In genomic region chr6:107820571-107821261, GRCh38 we compare ENCODE assay signal across 9 cellular contexts. TPM values are rescaled to one million over a fixed set of nuclear protein-coding genes. Genes with fewer than 3 reads are reported as not detected.
DNase-seq lines count a peak whose midpoint lies in the region; ATAC-seq and TF ChIP-seq lines count a peak whose summit lies in the region.
"Had no signal": no experiment of that assay in that cellular context is flagged by ENCODE, and none has a peak within 500 bp of the region (broad histone marks: within the 10 kb centered on the region; RNA-seq: fewer than 3 reads in every experiment).

No MANE protein-coding gene starts in this region.

- H2BK120ac ChIP-seq in IMR-90 (ENCODE audit: low read depth, low read length) = no peak overlapping the region

- peaks cover 38% of the 10 kb centered on the region for H3K27me3 ChIP-seq in IMR-90 (ENCODE audit: control insufficient read depth, insufficient read depth, low read length)
- peaks cover 28% of the 10 kb centered on the region for H3K27me3 ChIP-seq in Panc1 (ENCODE audit: control insufficient read depth, insufficient read depth, low read length)
- peaks cover 6% of the 10 kb centered on the region for H3K27me3 ChIP-seq in brain microvascular endothelial cell (replicated peaks)
- peaks cover 13% of the 10 kb centered on the region for H3K27me3 ChIP-seq in gastroesophageal sphincter

- DNase-seq in IMR-90 (no peak), Panc1 (ENCODE audit: low read depth, low spot score) (no peak), brain microvascular endothelial cell (no peak), lung microvascular endothelial cell (ENCODE audit: low read depth in 2 of 2) (peak; percentile 15 to 65), superior temporal gyrus (ENCODE audit: extremely low spot score) (peak; percentile 62), OCI-M2 (lab: John Stamatoyannopoulos, UW; ENCODE audit: unreplicated experiment) (no peak)

- H2AK9ac ChIP-seq in IMR-90 (replicated peaks; ENCODE audit: low read depth, low read length, poor library complexity) = peak overlapping the region; percentile 19

- H4K20me1 ChIP-seq in IMR-90 (ENCODE audit: insufficient read depth, low read length) = no peaks in the 10 kb centered on the region

- TF ChIP-seq POLR2A in IMR-90 (IDR thresholded peaks at IDR 0.05; ENCODE audit: low read depth, low read length) = no peak
- no peak for TF ChIP-seq POLR2A in gastroesophageal sphincter (IDR thresholded peaks at IDR 0.05)

- H3K36me3 ChIP-seq in IMR-90 (ENCODE audit: control insufficient read depth, insufficient read depth, low read length) (no peaks in the 10 kb centered on the region), Panc1 (ENCODE audit: control insufficient read depth, insufficient read depth, low read length) (no peaks in the 10 kb centered on the region), brain microvascular endothelial cell (replicated peaks) (no peaks in the 10 kb centered on the region), gastroesophageal sphincter (no peaks in the 10 kb centered on the region)

- dilution Hi-C loops in IMR-90 (cut with HindIII; ENCODE audit: low sequenced_read_pairs, unreplicated experiment) = no loop called here

- H4K91ac ChIP-seq in IMR-90 (ENCODE audit: insufficient read depth, low read depth, low read length) = no peak overlapping the region

- in situ Hi-C loops in IMR-90 (cut with MboI; ENCODE audit: low sequenced_read_pairs) (no loop called here), Panc1 (cut with HindIII; ENCODE audit: low pct_unique_long_range_greater_than_20kb, low sequenced_read_pairs) (no loop called here), brain microvascular endothelial cell (cut with HindIII; ENCODE audit: low pct_ligation_motif_present, low sequenced_read_pairs) (no loop called here)

- H3K18ac ChIP-seq in IMR-90 (ENCODE audit: low read depth, low read length) = no peak overlapping the region

- POLR2A ChIA-PET in IMR-90 (lab: Charles Lee; ENCODE audit: unreplicated experiment) = no interaction called here
- POLR2A ChIA-PET in Panc1 (lab: Charles Lee) = no interaction called here

- H3K14ac ChIP-seq in IMR-90 (replicated peaks; ENCODE audit: low read depth, low read length) = no peak overlapping the region

- H3K27ac ChIP-seq in IMR-90 (ENCODE audit: insufficient read depth, low read length) (no peak overlapping the region), Panc1 (ENCODE audit: low read length) (no peak overlapping the region), brain microvascular endothelial cell (no peak overlapping the region), gastroesophageal sphincter (no peak overlapping the region)

- TF ChIP-seq EP300 in gastroesophageal sphincter (IDR thresholded peaks at IDR 0.05) = no peak

- no peak overlapping the region for H2AK5ac ChIP-seq in IMR-90 (ENCODE audit: low read depth, low read length)

- peak overlapping the region; percentile 12; the same call in 1 of the 2 replicates for H3K4me2 ChIP-seq in IMR-90 (ENCODE audit: low read depth, low read length)

- H3K79me1 ChIP-seq in IMR-90 (ENCODE audit: low read depth in 1 of 2, low read length in 2 of 2) = no peaks in the 10 kb centered on the region

- no peak overlapping the region for H2BK20ac ChIP-seq in IMR-90 (ENCODE audit: low read depth, low read length)

- H2BK5ac ChIP-seq in IMR-90 (ENCODE audit: low read depth, low read length, poor library complexity, severe bottlenecking) = no peak overlapping the region

- no peak overlapping the region for H4K8ac ChIP-seq in IMR-90 (ENCODE audit: low read depth in 2 of 2, low read length in 2 of 2)

- intact Hi-C loops in IMR-90 (cut with micrococcal nuclease) = no loop called here
- intact Hi-C loops in Panc1 (cut with micrococcal nuclease; ENCODE audit: unreplicated experiment) = no loop called here

- H3K9me3 ChIP-seq in IMR-90 (ENCODE audit: control insufficient read depth, insufficient read depth, low read length) (no peaks in the 10 kb centered on the region), Panc1 (ENCODE audit: control insufficient read depth, insufficient read depth, low read depth, low read length) (no peaks in the 10 kb centered on the region), gastroesophageal sphincter (no peaks in the 10 kb centered on the region)

- 0 out of 2 replicates have a peak overlapping the region, but pooled peaks have one; percentile 8 for H3K4me3 ChIP-seq in IMR-90 (ENCODE audit: insufficient read depth, low read depth, low read length)
- peak overlapping the region in 1 of 2 experiments; percentile 2; a peak in 1 of 4 replicates for H3K4me3 ChIP-seq in Panc1 (ENCODE audit: low read depth in 2 of 2, low read length in 2 of 2)
- peak overlapping the region; percentile 30 for H3K4me3 ChIP-seq in brain microvascular endothelial cell (ENCODE audit: low read depth, low read length)
- peak overlapping the region in 1 of 2 donors; percentile 25 for H3K4me3 ChIP-seq in gastroesophageal sphincter

- CTCF ChIA-PET in IMR-90 (lab: Yijun Ruan, JAX) (no interaction called here), Panc1 (lab: Charles Lee) (no interaction called here)

- H2BK15ac ChIP-seq in IMR-90 (ENCODE audit: low read depth, low read length) = no peak overlapping the region

- no peaks in the 10 kb centered on the region for H3K9me1 ChIP-seq in IMR-90 (ENCODE audit: insufficient read depth, low read length)

- H4K5ac ChIP-seq in IMR-90 (ENCODE audit: low read depth, low read length) = no peak overlapping the region

- TF ChIP-seq RAD21 in IMR-90 (IDR thresholded peaks at IDR 0.05; ENCODE audit: low read length) = no peak

- no peak overlapping the region for H3K9ac ChIP-seq in IMR-90 (ENCODE audit: low read depth, low read length)

- H3K23ac ChIP-seq in IMR-90 (ENCODE audit: low read depth, low read length) = no peak overlapping the region

- H3K56ac ChIP-seq in IMR-90 (ENCODE audit: extremely low read depth, insufficient read depth, low read length) = no peak overlapping the region

- H3K4me1 ChIP-seq in IMR-90 (ENCODE audit: control insufficient read depth, insufficient read depth, low read length) = no peaks in the 10 kb centered on the region
- no peaks in the 10 kb centered on the region for H3K4me1 ChIP-seq in Panc1 (ENCODE audit: control insufficient read depth, insufficient read depth, low read length)
- peaks cover 0 to 16% (median 0%) of the 10 kb centered on the region in 3 donors for H3K4me1 ChIP-seq in gastroesophageal sphincter

- peak overlapping the region; percentile 15 for H2AFZ ChIP-seq in IMR-90 (replicated peaks; ENCODE audit: low read length, poor library complexity)

- BruUV-seq in IMR-90 (replicated peaks; lab: Mats Ljungman, UMichigan) (no TSS peak), Panc1 (replicated peaks; lab: Mats Ljungman, UMichigan) (no TSS peak)

- TF ChIP-seq CTCF in IMR-90 (conservative IDR thresholded peaks at IDR 0.05; ENCODE audit: low read depth, low read length) (no peak), Panc1 (IDR thresholded peaks at IDR 0.05) (no peak), brain microvascular endothelial cell (IDR thresholded peaks at IDR 0.05; ENCODE audit: low read depth, low read length, missing control alignments) (no peak), gastroesophageal sphincter (IDR thresholded peaks at IDR 0.05) (no peak)

- H3K4ac ChIP-seq in IMR-90 (ENCODE audit: low read depth, low read length) = no peak overlapping the region

- ATAC-seq in IMR-90 (ENCODE audit: low read depth) (peak; percentile 29; the same call in 1 of the 2 replicates), Panc1 (peak; percentile 56; the same call in 1 of the 2 replicates), gastroesophageal sphincter (no peak), GM18519 (IDR thresholded peaks at IDR 0.05; ENCODE audit: low FRiP score, unreplicated experiment) (no peak)

- 10% methylated on average over 4 of the region's 14 CpGs; no CpG with 5 or more reads in 1 of the 2 experiments for WGBS in IMR-90 (ENCODE audit: extremely low coverage in 2 of 2, insufficient read length in 1 of 2), 2 experiments
- 14 to 16% methylated on average over 12 to 13 of the region's 14 CpGs for WGBS in gastroesophageal sphincter (ENCODE audit: low coverage in 1 of 2), 2 donors

TF ChIP-seq in IMR-90, 13 proteins besides CTCF, POLR2A, EP300 and RAD21 (continues in another document):
- TF ChIP-seq SMC3 (IDR thresholded peaks at IDR 0.05; ENCODE audit: low read depth, low read length) = no peak
- no peak for TF ChIP-seq RFX5 (IDR thresholded peaks at IDR 0.05; ENCODE audit: low read depth, low read length)
- no peak for TF ChIP-seq MAFK (IDR thresholded peaks at IDR 0.05; ENCODE audit: low read depth, low read length)
- no peak for TF ChIP-seq RCOR1 (IDR thresholded peaks at IDR 0.05; ENCODE audit: insufficient replicate concordance, low read length)
- no peak for TF ChIP-seq CEBPB (IDR thresholded peaks at IDR 0.05; ENCODE audit: low read depth, low read length)
- TF ChIP-seq NFE2L2 (IDR thresholded peaks at IDR 0.05; ENCODE audit: low read depth, low read length) = no peak
- no peak for TF ChIP-seq FOS (IDR thresholded peaks at IDR 0.05; ENCODE audit: low read depth, low read length)
- no peak for TF ChIP-seq ELK1 (IDR thresholded peaks at IDR 0.05; ENCODE audit: borderline replicate concordance, low read depth, low read length)
- TF ChIP-seq MXI1 (IDR thresholded peaks at IDR 0.05; ENCODE audit: borderline replicate concordance, low read depth, low read length) = no peak
- TF ChIP-seq CHD1 (IDR thresholded peaks at IDR 0.05; ENCODE audit: low read depth, low read length) = no peak
- no peak for TF ChIP-seq BHLHE40 (IDR thresholded peaks at IDR 0.05; ENCODE audit: low read depth, low read length)
- TF ChIP-seq MAZ (IDR thresholded peaks at IDR 0.05; ENCODE audit: borderline replicate concordance, low read depth, low read length) = no peak

RNA-seq across cellular contexts. Expression of gene SCML4, which starts 3.4 kb away (rescaled TPM):
- total RNA-seq in IMR-90 (2012; rRNA removed) = not detected in 2 replicates
- polyA plus RNA-seq in IMR-90 (2012; rRNA removed) = not detected in 2 replicates
- not detected in 2 replicates for polyA plus RNA-seq in IMR-90 (2012; cell fraction: cytosol; rRNA removed)
- not detected in 2 replicates for polyA plus RNA-seq in IMR-90 (2012; cell fraction: nucleus; rRNA removed; ENCODE audit: low replicate concordance)
- 0.15 TPM for total RNA-seq in Panc1 (2021; ENCODE audit: unreplicated experiment)
- polyA plus RNA-seq in Panc1 (2012; ENCODE audit: insufficient read length) = not detected
- not detected in 2 replicates for total RNA-seq in lung microvascular endothelial cell
- total RNA-seq in gastroesophageal sphincter = 1 to 10 TPM in 1 of 4 donors, under 1 TPM in 2, not detected in 1; 0.35 to 1.7 (median 0.54) TPM
- total RNA-seq: HT1080 had no signal

Comparison
In these comparisons a context has a peak if more than half of its experiments do, and no peak if none do; other contexts are left out.
1. ATAC-seq: peak in IMR-90 (single experiment) and Panc1 (single experiment); none in gastroesophageal sphincter (single experiment) and GM18519 (single experiment).
2. DNase-seq: peak in lung microvascular endothelial cell (2 of 2) and superior temporal gyrus (single experiment); none in IMR-90 (single experiment), Panc1 (single experiment), brain microvascular endothelial cell (single experiment) and OCI-M2 (single experiment).